ENCODE assay signal across 9 cellular contexts in genomic region chr13:107205318-107206112, GRCh38.
DNase-seq lines count a peak whose midpoint lies in the region; ATAC-seq and TF ChIP-seq lines count a peak whose summit lies in the region.
"Had no signal": no experiment of that assay in that cellular context is flagged by ENCODE, and none has a peak within 500 bp of the region (broad histone marks: within the 10 kb centered on the region; RNA-seq: fewer than 3 reads in every experiment).

No MANE protein-coding gene starts in this region.

- no peak for TF ChIP-seq POLR2A in thyroid gland (IDR thresholded peaks at IDR 0.05)

- H3K9me3 ChIP-seq in OCI-LY3 (ENCODE audit: insufficient read depth, low read length) (no peaks in the 10 kb centered on the region), thyroid gland (no peaks in the 10 kb centered on the region)

- H3K27ac Mint-ChIP-seq in activated T-cell treated with anti-CD3 and anti-CD28 coated beads, Interleukin-2, amount 50 U/mL, for 72 hours, result no peak overlapping the region
- H3K27ac Mint-ChIP-seq: dendritic cell treated with granulocyte-macrophage colony-stimulating factor and Interleukin-4, amounts not matched to agents 40 ng/mL and 50 ng/mL, for 4 days had no signal

- peak; percentile 55 for DNase-seq in DMS53 (lab: John Stamatoyannopoulos, UW)
- DNase-seq in GM20000 (ENCODE audit: low spot score), result peak; percentile 67
- DNase-seq in activated T-cell treated with anti-CD3 and anti-CD28 coated beads, Interleukin-2, amount 50 U/mL, for 72 hours, result peak; percentile 44 to 65
- DNase-seq in fibroblast of pulmonary artery (ENCODE audit: low read depth), result peak; percentile 72
- peak in 50 of 56 donors; percentile 6 to 89 (median 54) for DNase-seq in nucleus accumbens (lab: John Stamatoyannopoulos, UW)
- peak; percentile 45 to 71 for DNase-seq in thyroid gland

- peak overlapping the region; percentile 50 for H3K4me2 ChIP-seq in OCI-LY3 (ENCODE audit: low read length)

- H3K4me3 ChIP-seq in OCI-LY3 (ENCODE audit: low read length), result no peak overlapping the region
- no peak overlapping the region for H3K4me3 ChIP-seq in fibroblast of pulmonary artery (replicated peaks; ENCODE audit: low read depth, low read length)
- H3K4me3 ChIP-seq in thyroid gland (replicated peaks in 1 of 3), result no peak overlapping the region

- H3K4me3 Mint-ChIP-seq in activated T-cell treated with anti-CD3 and anti-CD28 coated beads, Interleukin-2, amount 50 U/mL, for 72 hours, result no peak overlapping the region
- H3K4me3 Mint-ChIP-seq: dendritic cell treated with granulocyte-macrophage colony-stimulating factor and Interleukin-4, amounts not matched to agents 40 ng/mL and 50 ng/mL, for 4 days had no signal

- peak; percentile 98 for TF ChIP-seq CTCF in GM20000 (IDR thresholded peaks at IDR 0.05; ENCODE audit: extremely low read depth, missing control alignments)
- peak; percentile 97 for TF ChIP-seq CTCF in OCI-LY3 (IDR thresholded peaks at IDR 0.05; ENCODE audit: low read depth, low read length)
- TF ChIP-seq CTCF in fibroblast of pulmonary artery (IDR thresholded peaks at IDR 0.05; ENCODE audit: low read length, missing control alignments), result peak; percentile 97
- peak; percentile 69 to 99 (median 83) for TF ChIP-seq CTCF in thyroid gland (IDR thresholded peaks at IDR 0.05)

- H2AFZ ChIP-seq in OCI-LY3 (ENCODE audit: low read depth, low read length), result peak overlapping the region; percentile 33; the same call in 1 of the 2 replicates

- H3K9me3 Mint-ChIP-seq in activated T-cell treated with anti-CD3 and anti-CD28 coated beads, Interleukin-2, amount 50 U/mL, for 72 hours, result no peaks in the 10 kb centered on the region
- H3K9me3 Mint-ChIP-seq: dendritic cell treated with granulocyte-macrophage colony-stimulating factor and Interleukin-4, amounts not matched to agents 40 ng/mL and 50 ng/mL, for 4 days had no signal

- peaks cover 13% of the 10 kb centered on the region for H3K27me3 ChIP-seq in OCI-LY3 (ENCODE audit: low read depth, low read length)
- H3K27me3 ChIP-seq in thyroid gland, result no peaks in the 10 kb centered on the region

- peak; percentile 87 for ATAC-seq in HG03558 (IDR thresholded peaks at IDR 0.05; ENCODE audit: extremely low read depth, unreplicated experiment)
- peak; percentile 55 to 59 for ATAC-seq in activated T-cell treated with anti-CD3 and anti-CD28 coated beads, Interleukin-2, amount 50 U/mL, for 72 hours (replicated peaks in 1 of 2)

- H3K36me3 ChIP-seq in OCI-LY3 (replicated peaks; ENCODE audit: low read depth, low read length), result no peaks in the 10 kb centered on the region
- no peaks in the 10 kb centered on the region for H3K36me3 ChIP-seq in thyroid gland

- no peaks in the 10 kb centered on the region for H3K4me1 Mint-ChIP-seq in activated T-cell treated with anti-CD3 and anti-CD28 coated beads, Interleukin-2, amount 50 U/mL, for 72 hours (ENCODE audit: low read depth)

- H4K20me1 ChIP-seq in OCI-LY3 (ENCODE audit: insufficient read depth, low read length), result no peaks in the 10 kb centered on the region

- H3K27ac ChIP-seq in OCI-LY3 (ENCODE audit: low read length), result no peak overlapping the region
- H3K27ac ChIP-seq in thyroid gland, result no peak overlapping the region

- H3K79me2 ChIP-seq in OCI-LY3 (ENCODE audit: low read length), result no peaks in the 10 kb centered on the region

- no peaks in the 10 kb centered on the region for H3K36me3 Mint-ChIP-seq in activated T-cell treated with anti-CD3 and anti-CD28 coated beads, Interleukin-2, amount 50 U/mL, for 72 hours (ENCODE audit: insufficient read depth in 2 of 2)

- 32 to 35% methylated on average over 16 of the region's 16 CpGs for WGBS in thyroid gland, 2 donors

- H3K9ac ChIP-seq in OCI-LY3 (ENCODE audit: low read length), result no peak overlapping the region

- intact Hi-C loops in thyroid gland (cut with DNase I), result no loop called here

- H3K27me3 Mint-ChIP-seq in activated T-cell treated with anti-CD3 and anti-CD28 coated beads, Interleukin-2, amount 50 U/mL, for 72 hours (ENCODE audit: low read depth), result peaks cover 7% of the 10 kb centered on the region
- H3K27me3 Mint-ChIP-seq: dendritic cell treated with granulocyte-macrophage colony-stimulating factor and Interleukin-4, amounts not matched to agents 40 ng/mL and 50 ng/mL, for 4 days had no signal

- H3K4me1 ChIP-seq in OCI-LY3 (ENCODE audit: low read length), result no peaks in the 10 kb centered on the region
- H3K4me1 ChIP-seq in thyroid gland, result peaks cover 0 to 1% of the 10 kb centered on the region in 2 donors
